Comparison of ENCODE assay signal across 1 cellular context in the genomic region with DNA sequence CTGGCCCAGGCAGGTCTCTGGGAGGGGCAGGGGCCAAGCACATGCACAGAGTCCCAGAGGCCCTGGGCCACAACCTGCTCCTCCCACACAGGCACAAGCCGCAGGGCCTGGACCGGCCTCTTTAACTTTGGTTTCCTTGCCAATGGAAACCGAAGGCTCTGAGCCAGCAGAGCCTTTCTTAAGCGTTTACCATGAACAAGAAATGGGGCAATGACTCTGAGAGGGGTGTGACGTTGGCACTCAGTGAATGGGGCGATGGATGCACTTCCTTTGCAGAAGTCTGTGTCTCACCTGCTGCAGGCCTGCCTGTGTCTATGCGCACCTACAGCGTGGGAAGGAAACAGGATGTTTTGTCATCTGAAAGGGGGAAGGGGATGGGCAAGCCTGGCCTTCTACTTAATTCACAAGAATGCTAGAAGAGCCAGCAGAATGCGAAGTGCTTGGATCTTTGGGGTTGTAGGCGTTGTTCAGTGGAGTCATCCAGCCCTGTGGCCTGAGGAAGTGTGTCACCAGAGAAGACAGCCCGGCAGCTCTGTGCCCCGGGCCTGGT.
TF ChIP-seq lines count a peak whose summit lies in the region.

No MANE protein-coding gene starts in this region.

TF ChIP-seq in WTC11, 78 proteins besides CTCF, POLR2A, EP300 and RAD21 (continued from another document):
- TF ChIP-seq, protein P1, sequence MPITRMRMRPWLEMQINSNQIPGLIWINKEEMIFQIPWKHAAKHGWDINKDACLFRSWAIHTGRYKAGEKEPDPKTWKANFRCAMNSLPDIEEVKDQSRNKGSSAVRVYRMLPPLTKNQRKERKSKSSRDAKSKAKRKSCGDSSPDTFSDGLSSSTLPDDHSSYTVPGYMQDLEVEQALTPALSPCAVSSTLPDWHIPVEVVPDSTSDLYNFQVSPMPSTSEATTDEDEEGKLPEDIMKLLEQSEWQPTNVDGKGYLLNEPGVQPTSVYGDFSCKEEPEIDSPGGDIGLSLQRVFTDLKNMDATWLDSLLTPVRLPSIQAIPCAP (CRISPR knock-in tag; IDR thresholded peaks at IDR 0.05), result no peak
- TF ChIP-seq PRRX2 (CRISPR knock-in tag; IDR thresholded peaks at IDR 0.05) (no peak), RELA (CRISPR knock-in tag; IDR thresholded peaks at IDR 0.05; ENCODE audit: borderline replicate concordance) (no peak), FOXJ3 (CRISPR knock-in tag; IDR thresholded peaks at IDR 0.05; ENCODE audit: borderline replicate concordance) (no peak), FOXP1 (CRISPR knock-in tag; IDR thresholded peaks at IDR 0.05; ENCODE audit: borderline replicate concordance) (no peak), ZNF232 (CRISPR knock-in tag; IDR thresholded peaks at IDR 0.05) (no peak), SMAD4 (CRISPR knock-in tag; IDR thresholded peaks at IDR 0.05) (no peak), NFE2L1 (CRISPR knock-in tag; IDR thresholded peaks at IDR 0.05) (no peak)
- TF ChIP-seq, protein P2, sequence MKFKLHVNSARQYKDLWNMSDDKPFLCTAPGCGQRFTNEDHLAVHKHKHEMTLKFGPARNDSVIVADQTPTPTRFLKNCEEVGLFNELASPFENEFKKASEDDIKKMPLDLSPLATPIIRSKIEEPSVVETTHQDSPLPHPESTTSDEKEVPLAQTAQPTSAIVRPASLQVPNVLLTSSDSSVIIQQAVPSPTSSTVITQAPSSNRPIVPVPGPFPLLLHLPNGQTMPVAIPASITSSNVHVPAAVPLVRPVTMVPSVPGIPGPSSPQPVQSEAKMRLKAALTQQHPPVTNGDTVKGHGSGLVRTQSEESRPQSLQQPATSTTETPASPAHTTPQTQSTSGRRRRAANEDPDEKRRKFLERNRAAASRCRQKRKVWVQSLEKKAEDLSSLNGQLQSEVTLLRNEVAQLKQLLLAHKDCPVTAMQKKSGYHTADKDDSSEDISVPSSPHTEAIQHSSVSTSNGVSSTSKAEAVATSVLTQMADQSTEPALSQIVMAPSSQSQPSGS (CRISPR knock-in tag; IDR thresholded peaks at IDR 0.05; ENCODE audit: borderline replicate concordance, low read depth), result no peak
